8 cellular contexts compared by ENCODE assay signal in genomic region chr10:46228076-46229071, GRCh38. TPM values are rescaled to one million over a fixed set of nuclear protein-coding genes. Genes with fewer than 3 reads are reported as not detected.
DNase-seq lines count a peak whose midpoint lies in the region; ATAC-seq and TF ChIP-seq lines count a peak whose summit lies in the region.

No MANE protein-coding gene starts in this region.

- no peak overlapping the region for H3K4me3 ChIP-seq in OCI-LY1 (ENCODE audit: low read depth, low read length, poor library complexity, severe bottlenecking)
- H3K4me3 ChIP-seq in esophagus muscularis mucosa: no peak overlapping the region

- H3K4me3 Mint-ChIP-seq in naive B cell: no peak overlapping the region

- no peaks in the 10 kb centered on the region for H3F3A ChIP-seq in OCI-LY1 (ENCODE audit: insufficient read depth, low read length)

- H3K36me3 ChIP-seq in OCI-LY1 (ENCODE audit: insufficient read depth, low read length): peaks cover 5% of the 10 kb centered on the region
- H3K36me3 ChIP-seq in esophagus muscularis mucosa: no peaks in the 10 kb centered on the region

- WGBS in esophagus muscularis mucosa: 25% methylated on average over 9 of the region's 11 CpGs

- H3K4me1 ChIP-seq in OCI-LY1 (ENCODE audit: insufficient read depth, low read length, severe bottlenecking): no peaks in the 10 kb centered on the region
- peaks cover 0 to 5% (median 0%) of the 10 kb centered on the region in 4 donors for H3K4me1 ChIP-seq in esophagus muscularis mucosa

- no peaks in the 10 kb centered on the region for H3K9me2 ChIP-seq in OCI-LY1 (ENCODE audit: low read depth, low read length)

- no peaks in the 10 kb centered on the region for H3K79me2 ChIP-seq in OCI-LY1 (ENCODE audit: insufficient read depth, low read length)

- no peak overlapping the region for H3K27ac ChIP-seq in OCI-LY1 (ENCODE audit: low read depth, low read length, poor library complexity, severe bottlenecking)
- no peak overlapping the region for H3K27ac ChIP-seq in esophagus muscularis mucosa (replicated peaks in 1 of 4)

- no peak overlapping the region for H3K4me2 ChIP-seq in OCI-LY1 (ENCODE audit: low read length)

- intact Hi-C loops in esophagus muscularis mucosa (cut with DNase I): no loop called here

- H3K27me3 Mint-ChIP-seq in naive B cell: no peaks in the 10 kb centered on the region

- no peak overlapping the region; the same call in 1 of the 2 replicates for H3K9ac ChIP-seq in OCI-LY1 (ENCODE audit: low read length)

- DNase-seq in DMS 273 (lab: John Stamatoyannopoulos, UW; ENCODE audit: unreplicated experiment) (peak; percentile 80), DMS 273 treated with DMSO at 0.1 percent for 48 hours (lab: John Stamatoyannopoulos, UW) (no peak), activated T-cell treated with anti-CD3 and anti-CD28 coated beads for 24 hours (ENCODE audit: low read depth) (peak; percentile 60), esophagus muscularis mucosa (ENCODE audit: extremely low spot score) (no peak), naive B cell (peak; percentile 37)
- peak; percentile 23 to 33 for DNase-seq in stimulated activated CD8-positive, alpha-beta memory T cell treated with anti-CD3 and anti-CD28 coated beads, Interleukin-7, amount 100 ng/mL, for 4 hours (ENCODE audit: low read depth in 2 of 2)

- peak overlapping the region in 2 of 6 donors; percentile 33 to 63 for H3K27ac Mint-ChIP-seq in naive B cell

- H3K4me1 Mint-ChIP-seq in naive B cell: peaks cover 0 to 15% (median 11%) of the 10 kb centered on the region in 3 donors

- no peaks in the 10 kb centered on the region for H4K20me1 ChIP-seq in OCI-LY1 (ENCODE audit: insufficient read depth, low read length)

- 0 out of 2 replicates have a peak, but pooled peaks cover 4% of the 10 kb centered on the region for H3K9me3 ChIP-seq in OCI-LY1 (ENCODE audit: low read length)
- no peaks in the 10 kb centered on the region for H3K9me3 ChIP-seq in esophagus muscularis mucosa

- peaks cover 0 to 11% of the 10 kb centered on the region in 2 donors for H3K36me3 Mint-ChIP-seq in naive B cell

- TF ChIP-seq CTCF in OCI-LY1 (IDR thresholded peaks at IDR 0.05; ENCODE audit: low read length) (peak; percentile 94), esophagus muscularis mucosa (IDR thresholded peaks at IDR 0.05) (peak in 2 of 3 experiments; percentile 89 to 94)

- ATAC-seq in HG02852 (IDR thresholded peaks at IDR 0.05; ENCODE audit: unreplicated experiment) (peak; percentile 80), naive B cell (ENCODE audit: low read depth in 2 of 2) (peak; percentile 63 to 76)

- no peak for TF ChIP-seq POLR2A in esophagus muscularis mucosa (IDR thresholded peaks at IDR 0.05; ENCODE audit: low read depth)

- TF ChIP-seq EP300 in esophagus muscularis mucosa (IDR thresholded peaks at IDR 0.05): no peak

- peaks cover 5 to 17% (median 16%) of the 10 kb centered on the region in 7 donors for H3K9me3 Mint-ChIP-seq in naive B cell

- H3K27me3 ChIP-seq in OCI-LY1 (ENCODE audit: insufficient read depth, low read length): no peaks in the 10 kb centered on the region
- H3K27me3 ChIP-seq in esophagus muscularis mucosa: peaks cover 0 to 10% (median 0%) of the 10 kb centered on the region in 4 donors

- H2AFZ ChIP-seq in OCI-LY1 (ENCODE audit: low read length): no peak overlapping the region

RNA-seq across cellular contexts. Expression of gene ANTXRL, which starts 58.4 kb away (rescaled TPM):
- not detected for total RNA-seq in esophagus muscularis mucosa
- not detected for polyA plus RNA-seq in naive B cell (ENCODE audit: low read depth in 6 of 6)

Comparison
In these comparisons a context has a peak if more than half of its experiments do, and no peak if none do; other contexts are left out.
1. DNase-seq: peak in DMS 273 (single experiment), activated T-cell treated with anti-CD3 and anti-CD28 coated beads for 24 hours (single experiment), naive B cell (single experiment) and stimulated activated CD8-positive, alpha-beta memory T cell treated with anti-CD3 and anti-CD28 coated beads, Interleukin-7, amount 100 ng/mL, for 4 hours (2 of 2); none in DMS 273 treated with DMSO at 0.1 percent for 48 hours (single experiment) and esophagus muscularis mucosa (single experiment).